ENCODE assay signal across 17 cellular contexts in the genomic region with DNA sequence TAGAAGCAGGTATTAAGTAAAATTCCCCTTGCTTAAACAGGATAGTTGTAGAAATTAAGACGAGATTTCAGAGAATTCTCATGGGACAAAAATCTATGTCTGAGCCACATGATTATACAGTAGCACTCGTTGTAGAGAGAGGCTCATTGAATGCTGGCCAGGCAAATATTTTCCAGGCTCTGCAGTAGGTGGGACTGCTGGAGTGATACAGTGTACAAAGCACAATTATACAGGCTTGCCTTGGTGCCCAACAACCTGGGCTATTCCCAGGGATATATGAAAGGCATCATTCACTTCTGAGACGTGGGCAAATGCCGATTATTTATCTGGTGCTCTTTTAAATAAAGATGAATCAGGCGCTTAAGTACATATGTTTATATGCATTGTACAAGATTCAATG.
DNase-seq lines count a peak whose midpoint lies in the region; ATAC-seq and TF ChIP-seq lines count a peak whose summit lies in the region.
"Had no signal": no experiment of that assay in that cellular context is flagged by ENCODE, and none has a peak within 500 bp of the region (broad histone marks: within the 10 kb centered on the region; RNA-seq: fewer than 3 reads in every experiment).

No MANE protein-coding gene starts in this region.

- in situ Hi-C loops in G401 (cut with HindIII; ENCODE audit: low sequenced_read_pairs): no loop called here

- WGBS in body of pancreas, 2 donors: 31 to 43% methylated on average over 5 of the region's 5 CpGs

- peaks cover 14% of the 10 kb centered on the region for H3K27me3 Mint-ChIP-seq in stimulated activated memory B cell treated with anti-CD40 and anti-IgM and Interleukin-4, amounts not matched to agents 10 μg/mL and 1 μg/mL and 100 μg/mL, for 72 hours

- no peak overlapping the region for H3K27ac ChIP-seq in body of pancreas
- H3K27ac ChIP-seq: SK-N-MC had no signal

- no peaks in the 10 kb centered on the region for H3K27me3 ChIP-seq in body of pancreas

- H3K27ac Mint-ChIP-seq in stimulated activated memory B cell treated with anti-CD40 and anti-IgM and Interleukin-4, amounts not matched to agents 10 μg/mL and 1 μg/mL and 100 μg/mL, for 72 hours: no peak overlapping the region
- H3K27ac Mint-ChIP-seq: CD4-positive, CD25-positive, alpha-beta regulatory T cell; T-cell; T-helper 2 cell treated with Interferon-gamma antibody and Interleukin-4, amounts not matched to agents 5 μg/mL and 100 μg/mL, for 36 hours had no signal

- H3K36me3 Mint-ChIP-seq in stimulated activated memory B cell treated with anti-CD40 and anti-IgM and Interleukin-4, amounts not matched to agents 10 μg/mL and 1 μg/mL and 100 μg/mL, for 72 hours: no peaks in the 10 kb centered on the region
- H3K36me3 Mint-ChIP-seq: CD4-positive, CD25-positive, alpha-beta regulatory T cell; T-cell had no signal

- DNase-seq in NCI-H748 (lab: John Stamatoyannopoulos, UW; ENCODE audit: unreplicated experiment) (peak; percentile 32), NCI-H748 treated with DMSO at 0.1 percent for 48 hours (lab: John Stamatoyannopoulos, UW) (no peak), G401 (ENCODE audit: low spot score) (peak; percentile 23), NCI-H526 (lab: John Stamatoyannopoulos, UW) (peak; percentile 38 to 62), foreskin melanocyte (peak; percentile 45), body of pancreas (no peak)
- DNase-seq: CD4-positive, CD25-positive, alpha-beta regulatory T cell; COR-L47; KG1; NCI-H1105; NCI-H146; NCI-H524 treated with DMSO at 0.1 percent for 48 hours; Right ventricle myocardium superior; T-cell had no signal

- H3K9me3 ChIP-seq in body of pancreas: no peaks in the 10 kb centered on the region

- intact Hi-C loops in body of pancreas (cut with DNase I): no loop called here

- H3K9me3 Mint-ChIP-seq in stimulated activated memory B cell treated with anti-CD40 and anti-IgM and Interleukin-4, amounts not matched to agents 10 μg/mL and 1 μg/mL and 100 μg/mL, for 72 hours: no peaks in the 10 kb centered on the region
- H3K9me3 Mint-ChIP-seq: T-cell; T-helper 2 cell treated with Interferon-gamma antibody and Interleukin-4, amounts not matched to agents 5 μg/mL and 100 μg/mL, for 36 hours had no signal

- H3K4me3 Mint-ChIP-seq in stimulated activated memory B cell treated with anti-CD40 and anti-IgM and Interleukin-4, amounts not matched to agents 10 μg/mL and 1 μg/mL and 100 μg/mL, for 72 hours: no peak overlapping the region
- H3K4me3 Mint-ChIP-seq: CD4-positive, CD25-positive, alpha-beta regulatory T cell; T-cell; T-helper 2 cell treated with Interferon-gamma antibody and Interleukin-4, amounts not matched to agents 5 μg/mL and 100 μg/mL, for 36 hours had no signal

- TF ChIP-seq POLR2A in body of pancreas (IDR thresholded peaks at IDR 0.05): no peak

- TF ChIP-seq CTCF in body of pancreas (IDR thresholded peaks at IDR 0.05): no peak

- H3K36me3 ChIP-seq in body of pancreas (replicated peaks in 1 of 2; ENCODE audit: insufficient read depth in 1 of 2, low read depth in 2 of 2): no peaks in the 10 kb centered on the region

- ATAC-seq in stimulated activated memory B cell treated with anti-CD40 and anti-IgM and Interleukin-4, amounts not matched to agents 10 μg/mL and 1 μg/mL and 100 μg/mL, for 72 hours: no peak
- no peak for ATAC-seq in body of pancreas
- ATAC-seq: T-cell had no signal

- H3K4me1 ChIP-seq in body of pancreas: no peaks in the 10 kb centered on the region

- H3K4me3 ChIP-seq in body of pancreas: no peak overlapping the region
- H3K4me3 ChIP-seq: SK-N-MC had no signal

- H3K4me1 Mint-ChIP-seq in stimulated activated memory B cell treated with anti-CD40 and anti-IgM and Interleukin-4, amounts not matched to agents 10 μg/mL and 1 μg/mL and 100 μg/mL, for 72 hours: no peaks in the 10 kb centered on the region
- H3K4me1 Mint-ChIP-seq: CD4-positive, CD25-positive, alpha-beta regulatory T cell; T-cell had no signal

Comparison
In these comparisons a context has a peak if more than half of its experiments do, and no peak if none do; other contexts are left out.
1. DNase-seq: peak in NCI-H748 (single experiment), G401 (single experiment), NCI-H526 (2 of 2) and foreskin melanocyte (single experiment); none in NCI-H748 treated with DMSO at 0.1 percent for 48 hours (single experiment) and body of pancreas (0 of 4).